Comparison of ENCODE assay signal across 11 cellular contexts in the genomic region with DNA sequence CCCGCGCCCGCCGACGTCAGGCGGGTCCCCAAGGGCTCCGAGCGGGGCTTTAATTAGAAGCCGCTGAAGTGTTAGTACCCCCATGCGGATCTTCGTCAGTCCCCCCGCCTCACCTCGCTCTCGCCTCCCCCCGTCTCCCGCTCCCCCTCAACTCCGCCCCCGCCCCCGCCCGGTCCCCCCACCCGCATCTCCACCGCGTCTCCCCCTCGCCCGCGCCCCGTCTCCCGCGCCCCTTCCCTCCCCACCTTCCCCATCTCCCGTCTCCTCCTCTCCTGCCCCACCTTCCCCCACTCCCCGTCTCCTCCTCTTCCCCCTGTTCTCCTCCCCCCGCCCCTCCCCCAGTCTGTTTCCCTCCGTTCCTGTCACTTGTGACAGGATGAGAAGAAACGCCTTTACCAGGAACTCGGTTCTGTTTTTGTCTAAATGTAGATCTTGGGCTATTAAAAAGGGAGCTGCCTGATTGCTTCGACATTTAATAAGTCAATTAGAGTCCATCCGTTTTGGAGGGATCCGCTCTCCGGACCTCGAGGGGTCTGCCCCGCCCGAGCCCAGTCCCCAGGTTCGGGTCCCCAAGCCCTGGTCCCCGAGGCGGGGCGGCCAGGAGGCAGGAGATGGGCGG. TPM values are rescaled to one million over a fixed set of nuclear protein-coding genes. Genes with fewer than 3 reads are reported as not detected.
DNase-seq lines count a peak whose midpoint lies in the region; ATAC-seq and TF ChIP-seq lines count a peak whose summit lies in the region.
"Had no signal": no experiment of that assay in that cellular context is flagged by ENCODE, and none has a peak within 500 bp of the region (broad histone marks: within the 10 kb centered on the region; RNA-seq: fewer than 3 reads in every experiment).

No MANE protein-coding gene starts in this region.

- no peaks in the 10 kb centered on the region for H3K36me3 ChIP-seq in PC-3 (ENCODE audit: low read depth, low read length)
- no peaks in the 10 kb centered on the region for H3K36me3 ChIP-seq in trophoblast cell (ENCODE audit: control insufficient read depth in 1 of 2, insufficient read depth in 2 of 2, low read length in 2 of 2)

- H4K12ac ChIP-seq in trophoblast cell (ENCODE audit: low read depth, low read length): no peak overlapping the region

- no peak overlapping the region for H2AK5ac ChIP-seq in trophoblast cell (ENCODE audit: low read length)

- H3K14ac ChIP-seq in trophoblast cell (ENCODE audit: low read length): no peak overlapping the region

- no peaks in the 10 kb centered on the region for H3K79me1 ChIP-seq in trophoblast cell (ENCODE audit: low read length)

- ATAC-seq in PC-3: no peak
- ATAC-seq in right cardiac atrium: no peak
- no peak for ATAC-seq in HG03039 (IDR thresholded peaks at IDR 0.05; ENCODE audit: unreplicated experiment)
- no peak for ATAC-seq in GM21526 (IDR thresholded peaks at IDR 0.05; ENCODE audit: low FRiP score, unreplicated experiment)
- ATAC-seq in HG03175 (IDR thresholded peaks at IDR 0.05; ENCODE audit: unreplicated experiment): no peak

- H3K27me3 ChIP-seq in PC-3 (ENCODE audit: low read length) (peaks cover 17% of the 10 kb centered on the region), right cardiac atrium (ENCODE audit: control insufficient read depth, insufficient read depth) (no peaks in the 10 kb centered on the region), trophoblast cell (ENCODE audit: insufficient read depth, low read length) (peaks cover 28% of the 10 kb centered on the region)

- peaks cover 23% of the 10 kb centered on the region for H3K4me1 ChIP-seq in PC-3 (ENCODE audit: insufficient read depth, low read length)
- peaks cover 6% of the 10 kb centered on the region for H3K4me1 ChIP-seq in right cardiac atrium (ENCODE audit: control insufficient read depth, insufficient read depth, low read length)
- H3K4me1 ChIP-seq in trophoblast cell (ENCODE audit: control insufficient read depth in 1 of 2, insufficient read depth in 2 of 2, low read length in 2 of 2): peaks cover 10 to 11% of the 10 kb centered on the region in 2 experiments

- H2BK5ac ChIP-seq in trophoblast cell (ENCODE audit: low read depth, low read length, poor library complexity): no peak overlapping the region

- peak overlapping the region; percentile 73 for H3K4me3 ChIP-seq in PC-3 (ENCODE audit: low read length)
- peak overlapping the region; percentile 86 for H3K4me3 ChIP-seq in right cardiac atrium (ENCODE audit: low read length)
- no peak overlapping the region for H3K4me3 ChIP-seq in trophoblast cell (ENCODE audit: low read depth, low read length)

- CTCF ChIA-PET in PC-3 (lab: Charles Lee): no interaction called here

- no peak overlapping the region for H3K23ac ChIP-seq in trophoblast cell (ENCODE audit: low read length)

- no peak overlapping the region for H3K9ac ChIP-seq in PC-3 (ENCODE audit: low read length)
- H3K9ac ChIP-seq in trophoblast cell (ENCODE audit: low read length): no peak overlapping the region

- no peaks in the 10 kb centered on the region; the same call in 1 of the 2 replicates for H4K20me1 ChIP-seq in PC-3 (ENCODE audit: low read length)

- BruUV-seq in PC-3 (replicated peaks; lab: Mats Ljungman, UMichigan): no TSS peak

- no peak overlapping the region for H3K18ac ChIP-seq in trophoblast cell (ENCODE audit: low read length)

- H3K4me2 ChIP-seq in PC-3 (ENCODE audit: low read length) (peak overlapping the region; percentile 96), trophoblast cell (ENCODE audit: low read length) (peak overlapping the region; percentile 80)

- H2AFZ ChIP-seq in PC-3 (ENCODE audit: low read length): peak overlapping the region; percentile 97
- H2AFZ ChIP-seq in trophoblast cell (ENCODE audit: insufficient read depth, low read length, poor library complexity): no peak overlapping the region

- H2BK120ac ChIP-seq in trophoblast cell (ENCODE audit: insufficient read depth, low read length, poor library complexity): no peak overlapping the region

- H4K8ac ChIP-seq in trophoblast cell (ENCODE audit: low read depth, low read length): no peak overlapping the region

- no peak overlapping the region for H4K91ac ChIP-seq in trophoblast cell (ENCODE audit: low read depth, low read length)

- H3K79me2 ChIP-seq in PC-3 (ENCODE audit: low read length): no peaks in the 10 kb centered on the region
- no peaks in the 10 kb centered on the region for H3K79me2 ChIP-seq in trophoblast cell (ENCODE audit: control insufficient read depth, insufficient read depth, low read length, poor library complexity)

- H3F3A ChIP-seq in PC-3 (ENCODE audit: low read length, unreplicated experiment): no peaks in the 10 kb centered on the region

- WGBS in right cardiac atrium: 1% methylated on average over 44 of the region's 47 CpGs
- no CpG with 5 or more reads among the region's 47 CpGs for WGBS in trophoblast cell (ENCODE audit: extremely low coverage, insufficient coverage, insufficient read length)

- H3K27ac ChIP-seq in PC-3 (ENCODE audit: low read length) (no peak overlapping the region), right cardiac atrium (ENCODE audit: low read length) (no peak overlapping the region), trophoblast cell (ENCODE audit: low read depth, low read length) (no peak overlapping the region)

- no peak for TF ChIP-seq CTCF in PC-3 (conservative IDR thresholded peaks at IDR 0.05; ENCODE audit: low read depth, low read length)

- H3K9me2 ChIP-seq in PC-3 (replicated peaks; ENCODE audit: low read length): no peaks in the 10 kb centered on the region

- POLR2A ChIA-PET in PC-3 (lab: Charles Lee; ENCODE audit: unreplicated experiment): interaction anchor here (0.6 kb wide), 1 partner anchor 21 kb away, joined by 6 read pairs; no protein-coding TSS in a partner anchor

- DNase-seq in Daoy (ENCODE audit: low read depth) (peak; percentile 25), PC-3 (no peak), right cardiac atrium (no peak), trophoblast cell (no peak), NCI-H1694 treated with DMSO at 0.1 percent for 48 hours (lab: John Stamatoyannopoulos, UW) (no peak)
- DNase-seq: activated CD4-positive, CD25-positive, alpha-beta regulatory T cell treated with anti-CD3 and anti-CD28 coated beads, Interleukin-2, amount 50 U/mL, for 72 hours; effector CD8-positive, alpha-beta T cell; NCI-H446 had no signal

- H3K4ac ChIP-seq in trophoblast cell (ENCODE audit: low read depth, low read length): no peak overlapping the region

- H2BK12ac ChIP-seq in trophoblast cell (ENCODE audit: low read length): no peak overlapping the region

- intact Hi-C loops in PC-3 (cut with micrococcal nuclease) (no loop called here), right cardiac atrium (cut with DNase I) (no loop called here)

- no peaks in the 10 kb centered on the region for H3K9me3 ChIP-seq in PC-3 (ENCODE audit: low read length)
- no peaks in the 10 kb centered on the region for H3K9me3 ChIP-seq in right cardiac atrium (ENCODE audit: control insufficient read depth, low read length)
- H3K9me3 ChIP-seq in trophoblast cell (ENCODE audit: insufficient read depth, low read depth, low read length): no peaks in the 10 kb centered on the region

RNA-seq across cellular contexts. Expression of a gene that starts 1.0 kb away (rescaled TPM):
- total RNA-seq in Daoy (2014; rRNA removed; shearing (Covaris generic)): 1.8 and 2.6 TPM in 2 replicates
- total RNA-seq in PC-3 (2014; rRNA removed) (3.6 TPM in 1 of 2 replicates, not detected in the other), right cardiac atrium (1 to 10 TPM in 1 of 4 donors, under 1 TPM in 3; 0.20 to 2.9 (median 0.77) TPM)
- polyA plus RNA-seq in right cardiac atrium: 0.72 TPM
- polyA plus RNA-seq in trophoblast cell (2013): 0.74 and 0.75 TPM in 2 replicates

RNA-seq across cellular contexts. Expression of a gene that starts 24.1 kb away (rescaled TPM):
- 169 and 195 TPM in 2 replicates for total RNA-seq in Daoy (2014; rRNA removed; shearing (Covaris generic))
- total RNA-seq in PC-3 (2014; rRNA removed) (109 and 149 TPM in 2 replicates), right cardiac atrium (10 to 100 TPM; 58.8 to 67.3 (median 61.1) TPM)
- 77.1 TPM for polyA plus RNA-seq in right cardiac atrium
- polyA plus RNA-seq in trophoblast cell (2013): 126 TPM in 2 replicates

RNA-seq across cellular contexts. Expression of a gene that starts 25.0 kb away (rescaled TPM):
- total RNA-seq in Daoy (2014; rRNA removed; shearing (Covaris generic)): 18.1 and 36.4 TPM in 2 replicates
- total RNA-seq in PC-3 (2014; rRNA removed) (28.6 and 29.1 TPM in 2 replicates), right cardiac atrium (10 to 100 TPM; 14.5 to 19.2 (median 16.8) TPM)
- polyA plus RNA-seq in right cardiac atrium: 11.8 TPM
- polyA plus RNA-seq in trophoblast cell (2013): 43.4 and 44.4 TPM in 2 replicates
